ENCODE assay signal across 1 cellular context in genomic region chr5:134845852-134846640, GRCh38.
TF ChIP-seq lines count a peak whose summit lies in the region.

Gene C5orf24, plus strand, starts transcription at chr5:134845968. Its CDS starts 8,933 bp downstream, at chr5:134854901.

TF ChIP-seq in HEK293, 187 proteins besides CTCF, POLR2A, EP300 and RAD21 (continued from another document and continues in another):
- TF ChIP-seq ZSCAN5A (tag by site-specific recombination; IDR thresholded peaks at IDR 0.05) (0 out of 2 replicates have a peak, but pooled peaks have one; percentile 54), PBX3 (CRISPR knock-in tag; IDR thresholded peaks at IDR 0.05) (peak; percentile 85), KLF8 (tag by site-specific recombination; IDR thresholded peaks at IDR 0.05) (peak; percentile 44; the same call in 1 of the 2 replicates), ZSCAN30 (tag by site-specific recombination; IDR thresholded peaks at IDR 0.05) (peak; percentile 91), ZNF658 (tag by site-specific recombination; IDR thresholded peaks at IDR 0.05) (no peak), ZBTB8A (tag by site-specific recombination; IDR thresholded peaks at IDR 0.05) (peak; percentile 80), MEIS1 (CRISPR knock-in tag; IDR thresholded peaks at IDR 0.05; ENCODE audit: borderline replicate concordance) (no peak), ZNF221 (tag by site-specific recombination; IDR thresholded peaks at IDR 0.05; ENCODE audit: borderline replicate concordance) (no peak), ZFP37 (tag by site-specific recombination; IDR thresholded peaks at IDR 0.05) (0 out of 2 replicates have a peak, but pooled peaks have one; percentile 27), ZNF398 (tag by site-specific recombination; IDR thresholded peaks at IDR 0.05) (peak; percentile 58; the same call in 1 of the 2 replicates), ZSCAN18 (tag by site-specific recombination; IDR thresholded peaks at IDR 0.05) (0 out of 2 replicates have a peak, but pooled peaks have one; percentile 53), ZBTB10 (tag by site-specific recombination; IDR thresholded peaks at IDR 0.05) (0 out of 2 replicates have a peak, but pooled peaks have one; percentile 52), HIC1 (tag by site-specific recombination; IDR thresholded peaks at IDR 0.05) (peak; percentile 86), ZNF391 (tag by site-specific recombination; IDR thresholded peaks at IDR 0.05; ENCODE audit: borderline replicate concordance, low read depth) (peak; percentile 55; the same call in 1 of the 2 replicates), ZNF341 (tag by site-specific recombination; IDR thresholded peaks at IDR 0.05; ENCODE audit: low read depth) (peak; percentile 87), ZNF785 (tag by site-specific recombination; IDR thresholded peaks at IDR 0.05) (0 out of 2 replicates have a peak, but pooled peaks have one; percentile 36), ZNF76 (tag by site-specific recombination; IDR thresholded peaks at IDR 0.05; ENCODE audit: borderline replicate concordance, low read depth) (peak; percentile 81; the same call in 1 of the 2 replicates), PRDM10 (tag by site-specific recombination; IDR thresholded peaks at IDR 0.05) (peak; percentile 67; the same call in 1 of the 2 replicates), ZFHX2 (tag by site-specific recombination; conservative IDR thresholded peaks at IDR 0.05) (peak; percentile 54), KLF10 (tag by site-specific recombination; IDR thresholded peaks at IDR 0.05) (peak; percentile 68), ZNF660 (tag by site-specific recombination; IDR thresholded peaks at IDR 0.05) (peak; percentile 93), ZBTB20 (tag by site-specific recombination; IDR thresholded peaks at IDR 0.05) (peak; percentile 91), KLF1 (tag by site-specific recombination; IDR thresholded peaks at IDR 0.05) (peak; percentile 34), EGR2 (tag by site-specific recombination; IDR thresholded peaks at IDR 0.05; ENCODE audit: low read depth) (0 out of 2 replicates have a peak, but pooled peaks have one; percentile 12), ZBTB48 (tag by site-specific recombination; IDR thresholded peaks at IDR 0.05) (peak; percentile 51; the same call in 1 of the 2 replicates), ZEB2 (tag by site-specific recombination; IDR thresholded peaks at IDR 0.05) (no peak), ZNF596 (tag by site-specific recombination; IDR thresholded peaks at IDR 0.05) (0 out of 2 replicates have a peak, but pooled peaks have one; percentile 56), ZBTB11 (tag by site-specific recombination; conservative IDR thresholded peaks at IDR 0.05; ENCODE audit: low read depth) (no peak; the same call in 1 of the 2 replicates), ZBTB26 (tag by site-specific recombination; optimal IDR thresholded peaks at IDR 0.05) (peak; percentile 99), ZBTB44 (tag by site-specific recombination; IDR thresholded peaks at IDR 0.05) (peak; percentile 8; the same call in 1 of the 2 replicates), GLIS1 (tag by site-specific recombination; IDR thresholded peaks at IDR 0.05) (peak; percentile 32; the same call in 1 of the 2 replicates), BCL11B (tag by site-specific recombination; IDR thresholded peaks at IDR 0.05; ENCODE audit: low read depth) (no peak), ZNF677 (tag by site-specific recombination; IDR thresholded peaks at IDR 0.05) (peak; percentile 23; the same call in 1 of the 2 replicates)
